In the genomic region with DNA sequence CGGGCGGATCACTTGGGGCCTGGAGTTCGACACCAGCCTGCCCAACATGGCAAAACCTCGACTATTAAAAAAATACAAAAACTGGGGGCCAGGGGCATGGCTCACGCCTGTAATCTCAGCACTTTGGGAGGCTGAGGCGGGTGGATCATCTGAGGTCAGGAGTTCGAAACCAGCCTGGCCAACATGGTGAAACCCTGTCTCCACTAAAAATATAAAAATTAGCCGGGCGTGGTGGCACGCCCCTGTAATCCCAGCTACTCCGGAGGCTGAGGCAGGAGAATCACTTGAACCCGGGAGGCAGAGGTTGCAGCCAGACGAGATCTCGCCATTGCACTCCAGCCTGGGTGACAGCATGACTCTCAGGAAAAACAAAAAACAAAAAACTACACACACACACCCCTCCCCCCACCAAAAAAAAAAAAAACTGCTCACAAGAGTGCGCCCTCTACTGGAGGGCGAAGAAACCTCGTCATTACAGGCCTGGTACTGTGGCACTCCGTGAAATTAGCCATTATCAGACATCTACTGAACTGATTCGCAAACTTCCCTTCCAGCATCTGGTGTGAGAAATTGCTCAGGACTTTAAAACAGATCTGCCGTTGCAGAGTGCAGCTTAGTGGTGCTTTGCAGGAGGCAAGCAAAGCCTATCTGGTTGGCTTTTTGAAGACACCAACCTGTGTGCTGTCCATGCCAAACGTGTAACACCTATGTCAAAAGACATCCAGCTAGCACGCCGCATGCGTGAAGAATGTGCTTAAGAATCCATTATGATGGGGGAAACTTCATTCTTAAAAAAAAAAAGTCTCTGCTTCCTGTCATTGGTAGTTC, we compare ENCODE assay signal across 10 cellular contexts. TPM values are rescaled to one million over a fixed set of nuclear protein-coding genes. Genes with fewer than 3 reads are reported as not detected.
DNase-seq lines count a peak whose midpoint lies in the region; ATAC-seq and TF ChIP-seq lines count a peak whose summit lies in the region.
"Had no signal": no experiment of that assay in that cellular context is flagged by ENCODE, and none has a peak within 500 bp of the region (broad histone marks: within the 10 kb centered on the region; RNA-seq: fewer than 3 reads in every experiment).

No MANE protein-coding gene starts in this region.

- H3K27ac ChIP-seq in OCI-LY3 (ENCODE audit: low read length), result no peak overlapping the region
- no peak overlapping the region for H3K27ac ChIP-seq in aorta (ENCODE audit: low read depth in 1 of 2, low read length in 2 of 2)

- no peaks in the 10 kb centered on the region for H4K20me1 ChIP-seq in OCI-LY3 (ENCODE audit: insufficient read depth, low read length)

- no peaks in the 10 kb centered on the region for H3K27me3 Mint-ChIP-seq in Calu3 (ENCODE audit: unreplicated experiment)
- H3K27me3 Mint-ChIP-seq in nephron (ENCODE audit: low read depth), result peaks cover 27% of the 10 kb centered on the region
- H3K27me3 Mint-ChIP-seq: stimulated activated naive CD8-positive, alpha-beta T cell treated with anti-CD3 and anti-CD28 coated beads, Interleukin-15, Interleukin-2, amounts not matched to agents 100 ng/mL and 50 ng/mL, for 24 hours had no signal

- peak overlapping the region; percentile 49 for H3K4me2 ChIP-seq in OCI-LY3 (ENCODE audit: low read length)

- no peak overlapping the region for H3K9ac ChIP-seq in OCI-LY3 (ENCODE audit: low read length)

- intact Hi-C loops in Calu3 (cut with micrococcal nuclease; ENCODE audit: unreplicated experiment) (no loop called here), aorta (cut with DNase I) (loop anchor here (2.0 to 10.0 kb wide), 2 partner anchors 30 to 170 kb away; no protein-coding TSS in a partner anchor)

- H3K36me3 ChIP-seq in OCI-LY3 (replicated peaks; ENCODE audit: low read depth, low read length), result peaks cover 28% of the 10 kb centered on the region
- no peaks in the 10 kb centered on the region for H3K36me3 ChIP-seq in aorta (ENCODE audit: control insufficient read depth in 1 of 2, insufficient read depth in 2 of 2, low read length in 1 of 2)

- H3K79me2 ChIP-seq in OCI-LY3 (ENCODE audit: low read length), result peaks cover 1% of the 10 kb centered on the region; the same call in 1 of the 2 replicates

- CTCF ChIA-PET in Calu3 (lab: Charles Lee), result interaction anchor here (0.6 to 0.7 kb wide), 3 partner anchors 11 to 349 kb away, joined by 3 to 8 read pairs (median 5); a partner anchor contains a TSS

- H3K4me1 ChIP-seq in OCI-LY3 (ENCODE audit: low read length) (peaks cover 26% of the 10 kb centered on the region), aorta (ENCODE audit: control insufficient read depth in 1 of 2, insufficient read depth in 2 of 2, low read length in 2 of 2) (peaks cover 0 to 2% of the 10 kb centered on the region in 2 donors)

- H3K9me3 Mint-ChIP-seq in Calu3 (ENCODE audit: low read depth, unreplicated experiment) (no peaks in the 10 kb centered on the region), nephron (no peaks in the 10 kb centered on the region)
- H3K9me3 Mint-ChIP-seq: stimulated activated naive CD8-positive, alpha-beta T cell treated with anti-CD3 and anti-CD28 coated beads, Interleukin-15, Interleukin-2, amounts not matched to agents 100 ng/mL and 50 ng/mL, for 24 hours had no signal

- TF ChIP-seq CTCF in Calu3 (IDR thresholded peaks at IDR 0.05; ENCODE audit: unreplicated experiment) (peak; percentile 79), OCI-LY3 (IDR thresholded peaks at IDR 0.05; ENCODE audit: low read depth, low read length) (peak; percentile 80), nephron (IDR thresholded peaks at IDR 0.05; ENCODE audit: unreplicated experiment in 3 of 3) (peak; percentile 76 to 84 (median 77))

- H3K27me3 ChIP-seq in OCI-LY3 (ENCODE audit: low read depth, low read length), result no peaks in the 10 kb centered on the region
- no peaks in the 10 kb centered on the region for H3K27me3 ChIP-seq in aorta (ENCODE audit: control insufficient read depth in 1 of 2, insufficient read depth in 2 of 2, low read length in 1 of 2)

- H3K4me1 Mint-ChIP-seq in Calu3 (ENCODE audit: low read depth, unreplicated experiment), result peaks cover 22% of the 10 kb centered on the region
- H3K4me1 Mint-ChIP-seq in nephron, result peaks cover 20% of the 10 kb centered on the region

- peaks cover 14% of the 10 kb centered on the region for H3K36me3 Mint-ChIP-seq in Calu3 (ENCODE audit: insufficient read depth, unreplicated experiment)
- H3K36me3 Mint-ChIP-seq in nephron (ENCODE audit: low read depth), result no peaks in the 10 kb centered on the region

- H3K4me3 ChIP-seq in OCI-LY3 (ENCODE audit: low read length), result peak overlapping the region; percentile 47
- no peak overlapping the region for H3K4me3 ChIP-seq in aorta (ENCODE audit: low read length in 2 of 2)

- H3K4me3 Mint-ChIP-seq in Calu3 (ENCODE audit: low read depth, unreplicated experiment), result no peak overlapping the region
- no peak overlapping the region for H3K4me3 Mint-ChIP-seq in nephron
- H3K4me3 Mint-ChIP-seq: stimulated activated naive CD8-positive, alpha-beta T cell treated with anti-CD3 and anti-CD28 coated beads, Interleukin-15, Interleukin-2, amounts not matched to agents 100 ng/mL and 50 ng/mL, for 24 hours had no signal

- ATAC-seq in HG03354 (IDR thresholded peaks at IDR 0.05; ENCODE audit: poor library complexity, severe bottlenecking, unreplicated experiment) (peak; percentile 68), aorta (ENCODE audit: low FRiP score) (peak; percentile 83)

- H3K27ac Mint-ChIP-seq in Calu3 (ENCODE audit: unreplicated experiment) (peak overlapping the region; percentile 27), nephron (peak overlapping the region in 2 of 3 experiments; percentile 9 to 50)
- H3K27ac Mint-ChIP-seq: stimulated activated naive CD8-positive, alpha-beta T cell treated with anti-CD3 and anti-CD28 coated beads, Interleukin-15, Interleukin-2, amounts not matched to agents 100 ng/mL and 50 ng/mL, for 24 hours had no signal

- WGBS in aorta, 2 donors, result 23 to 25% methylated on average over 24 of the region's 24 CpGs

- H2AFZ ChIP-seq in OCI-LY3 (ENCODE audit: low read depth, low read length), result no peak overlapping the region

- BruUV-seq in Calu3 (replicated peaks; lab: Mats Ljungman, UMichigan), result no TSS peak

- H3K9me3 ChIP-seq in OCI-LY3 (ENCODE audit: insufficient read depth, low read length) (no peaks in the 10 kb centered on the region), aorta (ENCODE audit: control insufficient read depth, low read length) (no peaks in the 10 kb centered on the region)

- peak; percentile 36 for TF ChIP-seq POLR2A in erythroblast (IDR thresholded peaks at IDR 0.05; ENCODE audit: low read length)

- DNase-seq in Calu3 (peak; percentile 49), activated T-cell treated with anti-CD3 and anti-CD28 coated beads for 4 hours (peak; percentile 23), erythroblast (lab: John Stamatoyannopoulos, UW) (peak; percentile 84 to 89), aorta (no peak), epidermal melanocyte (ENCODE audit: insufficient read length, low spot score) (no peak)

RNA-seq across cellular contexts. Expression of a gene that starts 7.7 kb away (rescaled TPM):
- total RNA-seq in Calu3 (2022) (12.8 and 16.2 TPM in 2 replicates), aorta (10 to 100 TPM in 1 of 2 donors, 1 to 10 TPM in 1; 9.3 to 13.8 TPM)
- polyA plus RNA-seq in aorta, result 10 to 100 TPM in 1 of 2 donors, 1 to 10 TPM in 1; 4.9 to 13.3 TPM

RNA-seq across cellular contexts. Expression of a gene that starts 9.0 kb away (rescaled TPM):
- total RNA-seq in Calu3 (2022), result 19.3 and 22.6 TPM in 2 replicates
- total RNA-seq in aorta, result 10 to 100 TPM in 1 of 2 donors, 1 to 10 TPM in 1; 5.8 to 10.6 TPM
- polyA plus RNA-seq in aorta, result 1 to 10 TPM; 1.9 to 2.9 TPM

RNA-seq across cellular contexts. Expression of a gene that starts 11.7 kb away (rescaled TPM):
- 19.0 and 21.3 TPM in 2 replicates for total RNA-seq in Calu3 (2022)
- total RNA-seq in aorta, result 10 to 100 TPM; 68.6 to 70.7 TPM
- polyA plus RNA-seq in aorta, result 100 to 1,000 TPM in 1 of 2 donors, 10 to 100 TPM in 1; 66.1 to 114 TPM

RNA-seq across cellular contexts. Expression of a gene that starts 26.3 kb away (rescaled TPM):
- total RNA-seq in Calu3 (2022), result 173 and 181 TPM in 2 replicates
- 100 to 1,000 TPM; 106 to 139 TPM for total RNA-seq in aorta
- polyA plus RNA-seq in aorta, result 100 to 1,000 TPM in 1 of 2 donors, 10 to 100 TPM in 1; 57.0 to 226 TPM

RNA-seq across cellular contexts. Expression of a gene that starts 57.2 kb away (rescaled TPM):
- total RNA-seq in Calu3 (2022), result not detected in 2 replicates
- not detected for total RNA-seq in aorta
- not detected for polyA plus RNA-seq in aorta
- total RNA-seq: T-helper 2 cell treated with Interferon-gamma antibody and Interleukin-4, amounts not matched to agents 100 ng/mL and 5 ng/mL, for 36 hours had no signal

Comparison
In these comparisons a context has a peak if more than half of its experiments do, and no peak if none do; other contexts are left out.
1. DNase-seq: peak in Calu3 (single experiment), activated T-cell treated with anti-CD3 and anti-CD28 coated beads for 4 hours (single experiment) and erythroblast (2 of 2); none in aorta (0 of 2) and epidermal melanocyte (single experiment).
2. Peak in every context shown above with its lines, with median percentiles within 50 percentile points of each other: CTCF ChIP-seq.